1 cellular context compared by ENCODE assay signal in genomic region chr11:62601364-62602140, GRCh38.
TF ChIP-seq lines count a peak whose summit lies in the region.

Gene MTA2 (minus strand): TSS chr11:62601865. CDS start chr11:62601450, 415 bp downstream.

TF ChIP-seq in HepG2, 621 proteins besides CTCF, POLR2A, EP300 and RAD21 (continued from another document and continues in another):
- TF ChIP-seq ZFP91 (CRISPR knock-in tag; IDR thresholded peaks at IDR 0.05; ENCODE audit: borderline replicate concordance): peak; percentile 88; the same call in 1 of the 2 replicates
- TF ChIP-seq SMARCE1 (IDR thresholded peaks at IDR 0.05; ENCODE audit: borderline replicate concordance): no peak
- TF ChIP-seq CBX1 (IDR thresholded peaks at IDR 0.05; ENCODE audit: low read depth): peak; percentile 8
- 0 out of 2 replicates have a peak, but pooled peaks have one; percentile 40 for TF ChIP-seq HNRNPUL1 (IDR thresholded peaks at IDR 0.05; ENCODE audit: low read depth, low read length)
- TF ChIP-seq GTF2F1 (IDR thresholded peaks at IDR 0.05; ENCODE audit: low read length): no peak
- no peak for TF ChIP-seq CEBPB (IDR thresholded peaks at IDR 0.05; ENCODE audit: borderline replicate concordance, low read depth, low read length)
- peak; percentile 96 for TF ChIP-seq KDM2A (CRISPR knock-in tag; IDR thresholded peaks at IDR 0.05; ENCODE audit: borderline replicate concordance, low read depth)
- no peak for TF ChIP-seq ZHX2 (IDR thresholded peaks at IDR 0.05; ENCODE audit: low read depth)
- no peak for TF ChIP-seq ZHX2 (CRISPR knock-in tag; IDR thresholded peaks at IDR 0.05; ENCODE audit: borderline replicate concordance)
- TF ChIP-seq ZNF616 (CRISPR knock-in tag; IDR thresholded peaks at IDR 0.05; ENCODE audit: low read depth): no peak; the same call in none of the 2 replicates
- TF ChIP-seq ZNF550 (CRISPR knock-in tag; IDR thresholded peaks at IDR 0.05; ENCODE audit: borderline replicate concordance): peak; percentile 62; the same call in 1 of the 2 replicates
- TF ChIP-seq ZBTB46 (CRISPR knock-in tag; IDR thresholded peaks at IDR 0.05; ENCODE audit: borderline replicate concordance): no peak
- TF ChIP-seq TCF7 (IDR thresholded peaks at IDR 0.05; ENCODE audit: low read depth): no peak
- no peak for TF ChIP-seq PRMT3 (CRISPR knock-in tag; IDR thresholded peaks at IDR 0.05; ENCODE audit: borderline replicate concordance, low read depth)
- no peak; the same call in 1 of the 2 replicates for TF ChIP-seq NR1H2 (CRISPR knock-in tag; IDR thresholded peaks at IDR 0.05; ENCODE audit: borderline replicate concordance, low read depth)
- TF ChIP-seq ZNF207 (IDR thresholded peaks at IDR 0.05; ENCODE audit: borderline replicate concordance): no peak
- TF ChIP-seq ZNF235 (CRISPR knock-in tag; IDR thresholded peaks at IDR 0.05; ENCODE audit: borderline replicate concordance): peak; percentile 96; the same call in 1 of the 2 replicates
- 0 out of 2 replicates have a peak, but pooled peaks have one; percentile 17 for TF ChIP-seq ELF4 (CRISPR knock-in tag; IDR thresholded peaks at IDR 0.05; ENCODE audit: borderline replicate concordance)
- 0 out of 2 replicates have a peak, but pooled peaks have one; percentile 61 for TF ChIP-seq REL (CRISPR knock-in tag; conservative IDR thresholded peaks at IDR 0.05)
- TF ChIP-seq USF2 (IDR thresholded peaks at IDR 0.05; ENCODE audit: low read depth, low read length): no peak
- TF ChIP-seq USF2 (CRISPR knock-in tag; IDR thresholded peaks at IDR 0.05; ENCODE audit: borderline replicate concordance): no peak
- 0 out of 2 replicates have a peak, but pooled peaks have one; percentile 29 for TF ChIP-seq POLR2AphosphoS5 (IDR thresholded peaks at IDR 0.05; ENCODE audit: low read depth, low read length)
- peak; percentile 54 for TF ChIP-seq KAT8 (CRISPR knock-in tag; IDR thresholded peaks at IDR 0.05)
- TF ChIP-seq MAFG (CRISPR knock-in tag; IDR thresholded peaks at IDR 0.05): no peak
- no peak for TF ChIP-seq HNRNPH1 (optimal IDR thresholded peaks at IDR 0.05; ENCODE audit: low read depth, low read length)
- TF ChIP-seq ZNF543 (CRISPR knock-in tag; IDR thresholded peaks at IDR 0.05): no peak
- peak; percentile 6; the same call in 1 of the 2 replicates for TF ChIP-seq ZXDC (CRISPR knock-in tag; IDR thresholded peaks at IDR 0.05)
- no peak for TF ChIP-seq KAT2B (IDR thresholded peaks at IDR 0.05; ENCODE audit: borderline replicate concordance, low read depth, low read length)
- no peak for TF ChIP-seq NFRKB (IDR thresholded peaks at IDR 0.05)
- TF ChIP-seq KLF11 (CRISPR knock-in tag; IDR thresholded peaks at IDR 0.05): no peak
- TF ChIP-seq HNRNPK (IDR thresholded peaks at IDR 0.05; ENCODE audit: low read depth, low read length, poor library complexity, severe bottlenecking): peak; percentile 56
- 0 out of 2 replicates have a peak, but pooled peaks have one; percentile 71 for TF ChIP-seq IRF9 (CRISPR knock-in tag; IDR thresholded peaks at IDR 0.05; ENCODE audit: borderline replicate concordance)
- TF ChIP-seq ZGPAT (CRISPR knock-in tag; IDR thresholded peaks at IDR 0.05): peak; percentile 77; the same call in 1 of the 2 replicates
- peak; percentile 90 for TF ChIP-seq ZNF563 (CRISPR knock-in tag; IDR thresholded peaks at IDR 0.05)
- TF ChIP-seq ZNF432 (CRISPR knock-in tag; IDR thresholded peaks at IDR 0.05; ENCODE audit: borderline replicate concordance): no peak
- TF ChIP-seq MIER2 (CRISPR knock-in tag; IDR thresholded peaks at IDR 0.05): no peak
- TF ChIP-seq SP5 (CRISPR knock-in tag; IDR thresholded peaks at IDR 0.05; ENCODE audit: borderline replicate concordance, low read depth): peak; percentile 70
- no peak for TF ChIP-seq KLF6 (CRISPR knock-in tag; IDR thresholded peaks at IDR 0.05)
- no peak for TF ChIP-seq ZSCAN9 (CRISPR knock-in tag; IDR thresholded peaks at IDR 0.05; ENCODE audit: borderline replicate concordance)
- TF ChIP-seq HIVEP1 (CRISPR knock-in tag; IDR thresholded peaks at IDR 0.05): no peak
- TF ChIP-seq RXRB (CRISPR knock-in tag; IDR thresholded peaks at IDR 0.05; ENCODE audit: borderline replicate concordance): 0 out of 2 replicates have a peak, but pooled peaks have one; percentile 34
- TF ChIP-seq FOXC1 (CRISPR knock-in tag; IDR thresholded peaks at IDR 0.05; ENCODE audit: borderline replicate concordance): peak; percentile 59; the same call in 1 of the 2 replicates
- peak; percentile 72 for TF ChIP-seq ZNF574 (CRISPR knock-in tag; IDR thresholded peaks at IDR 0.05)
